In genomic region chr5:181259283-181259682, GRCh38 we compare ENCODE assay signal across 8 cellular contexts. TPM values are rescaled to one million over a fixed set of nuclear protein-coding genes. Genes with fewer than 3 reads are reported as not detected.
DNase-seq lines count a peak whose midpoint lies in the region; ATAC-seq and TF ChIP-seq lines count a peak whose summit lies in the region.

No MANE protein-coding gene starts in this region.

- no peak overlapping the region for H3K27ac ChIP-seq in mammary epithelial cell (ENCODE audit: insufficient read depth, low read depth, low read length)

- peak overlapping the region; percentile 20 for H3K9ac ChIP-seq in mammary epithelial cell (ENCODE audit: insufficient read depth, low read length)
- peak overlapping the region; percentile 100 for H3K9ac ChIP-seq in mucosa of stomach (ENCODE audit: low read length)

- H3K4me3 ChIP-seq in mammary epithelial cell (replicated peaks in 1 of 3; ENCODE audit: insufficient read depth in 1 of 3, low read depth in 2 of 3, low read length in 3 of 3) (peak overlapping the region; percentile 58 to 78 (median 73)), mucosa of stomach (ENCODE audit: low read length) (peak overlapping the region; percentile 70)

- H3K4me1 Mint-ChIP-seq in stimulated activated naive CD8-positive, alpha-beta T cell treated with anti-CD3 and anti-CD28 coated beads, Interleukin-15, Interleukin-2, amounts not matched to agents 100 ng/mL and 50 ng/mL, for 24 hours (ENCODE audit: low read depth), result peaks cover 63% of the 10 kb centered on the region

- BruUV-seq in mammary epithelial cell (replicated peaks; lab: Mats Ljungman, UMichigan), result no TSS peak

- intact Hi-C loops in mammary epithelial cell (cut with micrococcal nuclease), result loop anchor here (1.0 kb wide), 1 partner anchor 8 kb away; no protein-coding TSS in a partner anchor

- 50% methylated on average over 2 of the region's 2 CpGs for WGBS in mammary epithelial cell (ENCODE audit: low coverage, missing lambda C conversion rate)

- H4K20me1 ChIP-seq in mammary epithelial cell (ENCODE audit: insufficient read depth, low read length), result peaks cover 4% of the 10 kb centered on the region

- peaks cover 73% of the 10 kb centered on the region for H3K79me2 ChIP-seq in mammary epithelial cell (ENCODE audit: insufficient read depth, low read length)

- H3K36me3 ChIP-seq in mammary epithelial cell (ENCODE audit: insufficient read depth, low read length) (peaks cover 6% of the 10 kb centered on the region), mucosa of stomach (ENCODE audit: control insufficient read depth, insufficient read depth, low read length) (no peaks in the 10 kb centered on the region)

- H2AFZ ChIP-seq in mammary epithelial cell (ENCODE audit: low read depth, low read length), result no peak overlapping the region

- no peaks in the 10 kb centered on the region for H3K27me3 ChIP-seq in mammary epithelial cell (ENCODE audit: insufficient read depth, low read length)
- H3K27me3 ChIP-seq in mucosa of stomach (ENCODE audit: control insufficient read depth, insufficient read depth, low read length), result no peaks in the 10 kb centered on the region

- no peaks in the 10 kb centered on the region for H3K27me3 Mint-ChIP-seq in stimulated activated naive CD8-positive, alpha-beta T cell treated with anti-CD3 and anti-CD28 coated beads, Interleukin-15, Interleukin-2, amounts not matched to agents 100 ng/mL and 50 ng/mL, for 24 hours

- no peak for TF ChIP-seq CTCF in mammary epithelial cell (conservative IDR thresholded peaks at IDR 0.05 in 1 of 2, IDR thresholded peaks at IDR 0.05 in 1 of 2; ENCODE audit: extremely low read depth in 1 of 2, insufficient read depth in 1 of 2, low read depth in 1 of 2, low read length in 2 of 2)

- H3K4me1 ChIP-seq in mammary epithelial cell (ENCODE audit: insufficient read depth, low read length) (peaks cover 16% of the 10 kb centered on the region), mucosa of stomach (ENCODE audit: control insufficient read depth, insufficient read depth, low read length) (peaks cover 22% of the 10 kb centered on the region)

- no peak for DNase-seq in stimulated activated naive CD8-positive, alpha-beta T cell treated with anti-CD3 and anti-CD28 coated beads, Interleukin-15, Interleukin-2, amounts not matched to agents 100 U/mL and 50 U/mL, for 24 hours
- DNase-seq in mammary epithelial cell, result no peak

- H3K9me3 ChIP-seq in mammary epithelial cell (replicated peaks; ENCODE audit: insufficient read depth, low read length), result no peaks in the 10 kb centered on the region
- no peaks in the 10 kb centered on the region for H3K9me3 ChIP-seq in mucosa of stomach (ENCODE audit: control insufficient read depth, low read length)

- no peak for ATAC-seq in stimulated activated naive CD8-positive, alpha-beta T cell treated with anti-CD3 and anti-CD28 coated beads, Interleukin-15, Interleukin-2, amounts not matched to agents 100 U/mL and 50 U/mL, for 24 hours
- no peak for ATAC-seq in GM19324 (IDR thresholded peaks at IDR 0.05; ENCODE audit: low FRiP score, unreplicated experiment)
- no peak for ATAC-seq in HG02759 (IDR thresholded peaks at IDR 0.05; ENCODE audit: unreplicated experiment)
- no peak for ATAC-seq in HG03457 (IDR thresholded peaks at IDR 0.05; ENCODE audit: unreplicated experiment)
- ATAC-seq in GM21447 (IDR thresholded peaks at IDR 0.05; ENCODE audit: unreplicated experiment), result no peak

- peaks cover 42% of the 10 kb centered on the region for H3K36me3 Mint-ChIP-seq in stimulated activated naive CD8-positive, alpha-beta T cell treated with anti-CD3 and anti-CD28 coated beads, Interleukin-15, Interleukin-2, amounts not matched to agents 100 ng/mL and 50 ng/mL, for 24 hours (ENCODE audit: low read depth)

- CTCF ChIA-PET in mammary epithelial cell (lab: Charles Lee; ENCODE audit: low non-redundant PET), result no interaction called here

- no peaks in the 10 kb centered on the region for H3K9me3 Mint-ChIP-seq in stimulated activated naive CD8-positive, alpha-beta T cell treated with anti-CD3 and anti-CD28 coated beads, Interleukin-15, Interleukin-2, amounts not matched to agents 100 ng/mL and 50 ng/mL, for 24 hours

- H3K4me2 ChIP-seq in mammary epithelial cell (ENCODE audit: insufficient read depth, low read depth, low read length), result peak overlapping the region; percentile 96

- H3K4me3 Mint-ChIP-seq in stimulated activated naive CD8-positive, alpha-beta T cell treated with anti-CD3 and anti-CD28 coated beads, Interleukin-15, Interleukin-2, amounts not matched to agents 100 ng/mL and 50 ng/mL, for 24 hours, result peak overlapping the region; percentile 96

- dilution Hi-C loops in mammary epithelial cell (cut with HindIII; ENCODE audit: low sequenced_read_pairs), result no loop called here

- in situ Hi-C loops in mammary epithelial cell (cut with MboI; ENCODE audit: low sequenced_read_pairs in 2 of 2), result no loop called here

- H3K27ac Mint-ChIP-seq in stimulated activated naive CD8-positive, alpha-beta T cell treated with anti-CD3 and anti-CD28 coated beads, Interleukin-15, Interleukin-2, amounts not matched to agents 100 ng/mL and 50 ng/mL, for 24 hours, result no peak overlapping the region

RNA-seq across cellular contexts. Expression of gene TRIM52, which starts 1.7 kb away (rescaled TPM):
- total RNA-seq in mammary epithelial cell, result 1 to 10 TPM; 5.7 to 6.0 TPM
- 3.3 TPM for polyA plus RNA-seq in mammary epithelial cell
- not detected for polyA minus RNA-seq in mammary epithelial cell

RNA-seq across cellular contexts. Expression of gene RACK1, which starts 15.6 kb away (rescaled TPM):
- 1,000 to 10,000 TPM; 2,031 to 4,986 TPM for total RNA-seq in mammary epithelial cell
- polyA plus RNA-seq in mammary epithelial cell, result 4,579 TPM
- polyA minus RNA-seq in mammary epithelial cell, result 7,221 TPM

RNA-seq across cellular contexts. Expression of gene TRIM41, which starts 36.2 kb away (rescaled TPM):
- 10 to 100 TPM; 10.3 to 30.6 TPM for total RNA-seq in mammary epithelial cell
- 10.1 TPM for polyA plus RNA-seq in mammary epithelial cell
- polyA minus RNA-seq in mammary epithelial cell, result 10.5 TPM

RNA-seq across cellular contexts. Expression of gene TRIM7, which starts 54.3 kb away (rescaled TPM):
- 10 to 100 TPM in 1 of 2 donors, 1 to 10 TPM in 1; 6.3 to 31.4 TPM for total RNA-seq in mammary epithelial cell
- polyA plus RNA-seq in mammary epithelial cell, result 18.8 TPM
- 6.6 TPM for polyA minus RNA-seq in mammary epithelial cell
